Comparison of ENCODE assay signal across 13 cellular contexts in genomic region chr4:147821555-147821954, GRCh38.
A peak's percentile ranks its signal among the peaks of the same experiment; 100 is the strongest.
DNase-seq lines count a peak whose midpoint lies in the region; ATAC-seq, FAIRE-seq and TF ChIP-seq lines count a peak whose summit lies in the region.
"Had no signal": no experiment of that assay in that cellular context is flagged by ENCODE, and none has a peak within 500 bp of the region (broad histone marks: within the 10 kb centered on the region; RNA-seq: fewer than 3 reads in every experiment).

No MANE protein-coding gene starts in this region.

- H3K36me3 ChIP-seq in mammary epithelial cell (ENCODE audit: insufficient read depth, low read length) (no peaks in the 10 kb centered on the region), gastrocnemius medialis (no peaks in the 10 kb centered on the region)

- FAIRE-seq in GM19239 (lab: Jason Lieb, UNC): peak; percentile 57
- FAIRE-seq: G401.6 had no signal

- H3K4me3 ChIP-seq in mammary epithelial cell (replicated peaks in 1 of 3; ENCODE audit: insufficient read depth in 1 of 3, low read depth in 2 of 3, low read length in 3 of 3): no peak overlapping the region
- no peak overlapping the region for H3K4me3 ChIP-seq in gastrocnemius medialis
- no peak overlapping the region for H3K4me3 ChIP-seq in lower leg skin (ENCODE audit: low read depth, poor library complexity, severe bottlenecking)

- H4K20me1 ChIP-seq in mammary epithelial cell (ENCODE audit: insufficient read depth, low read length): no peaks in the 10 kb centered on the region

- in situ Hi-C loops in mammary epithelial cell (cut with MboI; ENCODE audit: low sequenced_read_pairs in 2 of 2) (no loop called here), gastrocnemius medialis (cut with MboI; ENCODE audit: low sequenced_read_pairs in 4 of 4) (no loop called here)

- H3K27ac ChIP-seq in mammary epithelial cell (ENCODE audit: insufficient read depth, low read depth, low read length) (peak overlapping the region; percentile 77), gastrocnemius medialis (peak overlapping the region; percentile 83 to 95 (median 92))

- intact Hi-C loops in mammary epithelial cell (cut with micrococcal nuclease) (loop anchor here (2.0 kb wide), 1 partner anchor 15 kb away; no protein-coding TSS in a partner anchor), gastrocnemius medialis (cut with DNase I; ENCODE audit: low total_unique reads) (loop anchor here (10.0 kb wide), 1 partner anchor 223 kb away; no protein-coding TSS in a partner anchor), lower leg skin (cut with DNase I; ENCODE audit: low total_unique reads) (no loop called here)

- ATAC-seq in HG02885 (IDR thresholded peaks at IDR 0.05; ENCODE audit: poor library complexity, unreplicated experiment) (peak; percentile 76), gastrocnemius medialis (peak; percentile 39 to 43)

- H3K79me2 ChIP-seq in mammary epithelial cell (ENCODE audit: insufficient read depth, low read length): peaks cover 48% of the 10 kb centered on the region

- H3K9me3 ChIP-seq in mammary epithelial cell (replicated peaks; ENCODE audit: insufficient read depth, low read length) (no peaks in the 10 kb centered on the region), gastrocnemius medialis (no peaks in the 10 kb centered on the region)

- H3K27me3 ChIP-seq in mammary epithelial cell (ENCODE audit: insufficient read depth, low read length) (no peaks in the 10 kb centered on the region), gastrocnemius medialis (no peaks in the 10 kb centered on the region)

- no peak overlapping the region for H2AFZ ChIP-seq in mammary epithelial cell (ENCODE audit: low read depth, low read length)

- TF ChIP-seq POLR2A in gastrocnemius medialis (IDR thresholded peaks at IDR 0.05) (no peak), lower leg skin (IDR thresholded peaks at IDR 0.05) (no peak)

- WGBS in mammary epithelial cell (ENCODE audit: low coverage, missing lambda C conversion rate): 41% methylated on average over 2 of the region's 2 CpGs
- 15 to 37% methylated on average over 2 of the region's 2 CpGs for WGBS in lower leg skin, 2 donors

- BruUV-seq in mammary epithelial cell (replicated peaks; lab: Mats Ljungman, UMichigan): no TSS peak

- H3K4me1 ChIP-seq in mammary epithelial cell (ENCODE audit: insufficient read depth, low read length) (peaks cover 59% of the 10 kb centered on the region), gastrocnemius medialis (peaks cover 61% of the 10 kb centered on the region in 2 donors)

- CTCF ChIA-PET in mammary epithelial cell (lab: Charles Lee; ENCODE audit: low non-redundant PET): no interaction called here

- DNase-seq in GM19239 (ENCODE audit: insufficient read length, low spot score) (no peak), mammary epithelial cell (peak; percentile 28), gastrocnemius medialis (no peak), NOMO-1 treated with dmso at 0.1 percent for 144 hours (lab: John Stamatoyannopoulos, UW; ENCODE audit: unreplicated experiment) (no peak), NCI-H187 treated with DMSO at 0.1 percent for 48 hours (lab: John Stamatoyannopoulos, UW) (no peak), lower leg skin (ENCODE audit: low spot score in 2 of 2) (no peak), LoVo (ENCODE audit: low spot score) (no peak)
- DNase-seq: activated CD4-positive, CD25-positive, alpha-beta regulatory T cell; amniotic stem cell; NCI-H748 treated with DMSO at 0.1 percent for 48 hours; occipital lobe had no signal

- peak overlapping the region; percentile 26 for H3K9ac ChIP-seq in mammary epithelial cell (ENCODE audit: insufficient read depth, low read length)

- H3K4me2 ChIP-seq in mammary epithelial cell (ENCODE audit: insufficient read depth, low read depth, low read length): peak overlapping the region; percentile 76

- dilution Hi-C loops in mammary epithelial cell (cut with HindIII; ENCODE audit: low sequenced_read_pairs): loop anchor here (5.0 kb wide), 1 partner anchor 49 kb away; no protein-coding TSS in a partner anchor

- no peak for TF ChIP-seq CTCF in mammary epithelial cell (conservative IDR thresholded peaks at IDR 0.05 in 1 of 2, IDR thresholded peaks at IDR 0.05 in 1 of 2; ENCODE audit: extremely low read depth in 1 of 2, insufficient read depth in 1 of 2, low read depth in 1 of 2, low read length in 2 of 2)
- no peak for TF ChIP-seq CTCF in gastrocnemius medialis (IDR thresholded peaks at IDR 0.05 in 4 of 5, conservative IDR thresholded peaks at IDR 0.05 in 1 of 5)
- no peak for TF ChIP-seq CTCF in lower leg skin (IDR thresholded peaks at IDR 0.05)
